ENCODE assay signal across 9 cellular contexts in genomic region chr1:150615346-150616201, GRCh38. TPM values are rescaled to one million over a fixed set of nuclear protein-coding genes. Genes with fewer than 3 reads are reported as not detected.
DNase-seq lines count a peak whose midpoint lies in the region; TF ChIP-seq lines count a peak whose summit lies in the region.
"Had no signal": no experiment of that assay in that cellular context is flagged by ENCODE, and none has a peak within 500 bp of the region (broad histone marks: within the 10 kb centered on the region; RNA-seq: fewer than 3 reads in every experiment).

No MANE protein-coding gene starts in this region.

- no peak overlapping the region for H2BK15ac ChIP-seq in H9 (ENCODE audit: low read depth, low read length)

- H3K27me3 Mint-ChIP-seq in H9 (ENCODE audit: low read depth) (no peaks in the 10 kb centered on the region; the same call in 1 of the 2 replicates), brain (no peaks in the 10 kb centered on the region)

- no peak overlapping the region for H3T11ph ChIP-seq in H9 (ENCODE audit: low read length)

- H3K27me3 ChIP-seq in H9 (ENCODE audit: insufficient read depth, low read length) (no peaks in the 10 kb centered on the region), OCI-LY3 (ENCODE audit: low read depth, low read length) (no peaks in the 10 kb centered on the region), HAP-1 (ENCODE audit: low read depth) (no peaks in the 10 kb centered on the region), BE2C (no peaks in the 10 kb centered on the region)

- H2AK5ac ChIP-seq in H9 (ENCODE audit: insufficient read length, low read length), result no peak overlapping the region

- no peaks in the 10 kb centered on the region for H3K79me2 ChIP-seq in H9 (ENCODE audit: insufficient read depth, low read length)
- peaks cover 18% of the 10 kb centered on the region; the same call in 1 of the 2 replicates for H3K79me2 ChIP-seq in OCI-LY3 (ENCODE audit: low read length)

- H3K27ac Mint-ChIP-seq in H9, result peak overlapping the region in 2 of 3 experiments; percentile 45 to 79; a peak in 4 of 7 replicates
- H3K27ac Mint-ChIP-seq in brain, result peak overlapping the region in 4 of 5 experiments; percentile 25 to 55 (median 45)

- no peak overlapping the region for H4K91ac ChIP-seq in H9 (ENCODE audit: insufficient read length, low read depth, low read length)

- no peak overlapping the region; the same call in 1 of the 2 replicates for H3K4ac ChIP-seq in H9 (ENCODE audit: low read depth, low read length)

- no peaks in the 10 kb centered on the region for H4K20me1 ChIP-seq in H9 (ENCODE audit: control insufficient read depth, insufficient read depth, insufficient read length)
- H4K20me1 ChIP-seq in OCI-LY3 (ENCODE audit: insufficient read depth, low read length), result no peaks in the 10 kb centered on the region

- no peak overlapping the region for H3K27ac ChIP-seq in H9 (ENCODE audit: insufficient read length, low read depth, low read length)
- H3K27ac ChIP-seq in OCI-LY3 (ENCODE audit: low read length), result peak overlapping the region; percentile 24

- H3K4me1 Mint-ChIP-seq in H9 (peaks cover 14% of the 10 kb centered on the region in 2 experiments), brain (peaks cover 24% of the 10 kb centered on the region)

- H2BK20ac ChIP-seq in H9 (ENCODE audit: low read depth, low read length, poor library complexity, severe bottlenecking), result no peak overlapping the region

- TF ChIP-seq CTCF in H9 (conservative IDR thresholded peaks at IDR 0.05), result no peak
- TF ChIP-seq CTCF in OCI-LY3 (IDR thresholded peaks at IDR 0.05; ENCODE audit: low read depth, low read length), result no peak
- no peak for TF ChIP-seq CTCF in brain (conservative IDR thresholded peaks at IDR 0.05)
- TF ChIP-seq CTCF in BE2C (IDR thresholded peaks at IDR 0.05; ENCODE audit: low read depth, low read length), result no peak

- no peak overlapping the region for H3K14ac ChIP-seq in H9 (ENCODE audit: insufficient read depth, low read length)

- H3K9ac ChIP-seq in H9 (ENCODE audit: extremely low read depth, insufficient read length, low read length) (no peak overlapping the region), OCI-LY3 (ENCODE audit: low read length) (no peak overlapping the region)

- in situ Hi-C loops in HAP-1 (cut with MboI; ENCODE audit: low sequenced_read_pairs), result no loop called here

- H3K9me3 ChIP-seq in H9 (ENCODE audit: control insufficient read depth, low read depth, low read length) (no peaks in the 10 kb centered on the region), OCI-LY3 (ENCODE audit: insufficient read depth, low read length) (no peaks in the 10 kb centered on the region), HAP-1 (no peaks in the 10 kb centered on the region), BE2C (no peaks in the 10 kb centered on the region)

- H3K4me1 ChIP-seq in H9 (ENCODE audit: insufficient read depth, low read length) (no peaks in the 10 kb centered on the region; the same call in 1 of the 2 replicates), OCI-LY3 (ENCODE audit: low read length) (peaks cover 48% of the 10 kb centered on the region), HAP-1 (no peaks in the 10 kb centered on the region), BE2C (peaks cover 3% of the 10 kb centered on the region)

- H3K79me1 ChIP-seq in H9 (ENCODE audit: insufficient read depth, low read depth, low read length, poor library complexity, severe bottlenecking), result peaks cover 5% of the 10 kb centered on the region

- no peak overlapping the region for H2BK120ac ChIP-seq in H9 (ENCODE audit: low read depth, low read length, poor library complexity, severe bottlenecking)

- H2BK5ac ChIP-seq in H9 (ENCODE audit: insufficient read length, low read length), result no peak overlapping the region

- H2BK12ac ChIP-seq in H9 (ENCODE audit: insufficient read length, low read depth, low read length), result no peak overlapping the region

- DNase-seq in H9 (no peak), renal cortical epithelial cell (ENCODE audit: low read depth) (peak; percentile 45), HAP-1 (ENCODE audit: low spot score in 2 of 2) (no peak), BE2C (no peak)
- DNase-seq in stimulated activated CD4-positive, alpha-beta T cell treated with anti-CD3 and anti-CD28 coated beads, Interleukin-15, amount 100 ng/mL, for 24 hours, result no peak
- DNase-seq: right cardiac atrium; stimulated activated naive CD4-positive, alpha-beta T cell had no signal

- H3K23ac ChIP-seq in H9 (ENCODE audit: insufficient read length, low read depth, low read length), result no peak overlapping the region

- no CpG with 5 or more reads among the region's 12 CpGs for WGBS in H9 (ENCODE audit: extremely low coverage, insufficient read length, low lambda C conversion rate)

- H3K4me2 ChIP-seq in H9 (ENCODE audit: insufficient read depth, insufficient read length, low read length), result no peak overlapping the region
- H3K4me2 ChIP-seq in OCI-LY3 (ENCODE audit: low read length), result no peak overlapping the region

- no peak overlapping the region for H3K4me3 ChIP-seq in OCI-LY3 (ENCODE audit: low read length)
- H3K4me3 ChIP-seq in HAP-1, result no peak overlapping the region
- no peak overlapping the region for H3K4me3 ChIP-seq in BE2C (ENCODE audit: low read depth, low read length)

- H3K36me3 Mint-ChIP-seq in H9 (ENCODE audit: insufficient read depth in 1 of 3, low read depth in 3 of 3) (peaks cover 52 to 77% (median 63%) of the 10 kb centered on the region in 3 experiments; a peak in 6 of 7 replicates), brain (peaks cover 69% of the 10 kb centered on the region)

- no peaks in the 10 kb centered on the region for H3K23me2 ChIP-seq in H9 (ENCODE audit: insufficient read length, low read depth, low read length, poor library complexity, severe bottlenecking)

- no peak overlapping the region for H4K5ac ChIP-seq in H9 (ENCODE audit: insufficient read length, low read depth, low read length)

- no peak overlapping the region for H3K18ac ChIP-seq in H9 (ENCODE audit: insufficient read length, low read depth, low read length)

- no peak overlapping the region for H4K8ac ChIP-seq in H9 (replicated peaks; ENCODE audit: insufficient read length, low read depth, low read length)

- no peak overlapping the region for H2AFZ ChIP-seq in H9 (ENCODE audit: low read length)
- H2AFZ ChIP-seq in OCI-LY3 (ENCODE audit: low read depth, low read length), result no peak overlapping the region

- H3K4me3 Mint-ChIP-seq in H9 (no peak overlapping the region), brain (no peak overlapping the region)

- H3K56ac ChIP-seq in H9 (ENCODE audit: insufficient read length, low read depth, low read length), result no peak overlapping the region

- H3K36me3 ChIP-seq in OCI-LY3 (replicated peaks; ENCODE audit: low read depth, low read length) (peaks cover 57% of the 10 kb centered on the region), HAP-1 (replicated peaks) (peaks cover 60% of the 10 kb centered on the region), BE2C (peaks cover 52% of the 10 kb centered on the region)

- no peaks in the 10 kb centered on the region for H3K9me3 Mint-ChIP-seq in H9
- H3K9me3 Mint-ChIP-seq in brain, result no peaks in the 10 kb centered on the region

RNA-seq across cellular contexts. Expression of gene ENSA, which starts 13.8 kb away (rescaled TPM):
- total RNA-seq in H9 (2021), result 212 and 218 TPM in 2 replicates
- 332 TPM for polyA plus RNA-seq in brain (ENCODE audit: insufficient read depth, low read depth, low replicate concordance)
- 109 and 232 TPM in 2 replicates for total RNA-seq in renal cortical epithelial cell
- 298 TPM for polyA plus RNA-seq in BE2C (2012; ENCODE audit: insufficient read depth, insufficient read length, low read depth)

RNA-seq across cellular contexts. Expression of gene MCL1, which starts 36.2 kb away (rescaled TPM):
- total RNA-seq in H9 (2021), result 247 and 250 TPM in 2 replicates
- polyA plus RNA-seq in brain (ENCODE audit: insufficient read depth, low read depth, low replicate concordance), result 95.9 TPM
- total RNA-seq in renal cortical epithelial cell, result 250 and 364 TPM in 2 replicates
- 88.9 TPM for polyA plus RNA-seq in BE2C (2012; ENCODE audit: insufficient read depth, insufficient read length, low read depth)
